ENCODE assay signal across 8 cellular contexts in genomic region chr19:18274303-18274775, GRCh38. TPM values are rescaled to one million over a fixed set of nuclear protein-coding genes. Genes with fewer than 3 reads are reported as not detected.
DNase-seq lines count a peak whose midpoint lies in the region; ATAC-seq, FAIRE-seq and TF ChIP-seq lines count a peak whose summit lies in the region.

Gene IQCN, minus strand, starts transcription at chr19:18274452. Its CDS starts 4,974 bp downstream, at chr19:18269478.

- DNase-seq in CD8-positive, alpha-beta memory T cell, result peak in 3 of 5 donors; percentile 17 to 75 (median 58)
- DNase-seq in RPMI7951 (ENCODE audit: low read depth) (peak; percentile 72), endothelial cell of umbilical vein (ENCODE audit: low read depth, low spot score) (no peak), osteoblast (ENCODE audit: insufficient read length, low spot score, missing footprints) (peak; percentile 73), ACHN (no peak), neural progenitor cell (ENCODE audit: low spot score) (no peak)

- TF ChIP-seq CTCF in endothelial cell of umbilical vein (IDR thresholded peaks at IDR 0.05; ENCODE audit: extremely low read depth in 1 of 2, insufficient read depth in 1 of 2, low read depth in 1 of 2, low read length in 2 of 2) (no peak), osteoblast (IDR thresholded peaks at IDR 0.05; ENCODE audit: extremely low read depth, low read depth, low read length) (no peak), neural progenitor cell (IDR thresholded peaks at IDR 0.05) (no peak)

- peak within 1 kb of the TSS; percentile 2 for H3K27ac ChIP-seq in CD8-positive, alpha-beta memory T cell (ENCODE audit: low read depth, low read length)
- no peak within 1 kb of the TSS for H3K27ac ChIP-seq in endothelial cell of umbilical vein (ENCODE audit: insufficient read depth, low read depth, low read length)
- peak within 1 kb of the TSS; percentile 84 for H3K27ac ChIP-seq in osteoblast (ENCODE audit: low read depth, low read length)
- H3K27ac ChIP-seq in neural progenitor cell, result no peak within 1 kb of the TSS

- peaks cover 26 to 46% (median 35%) of the 10 kb centered on the region in 3 donors for H3K4me1 Mint-ChIP-seq in CD8-positive, alpha-beta memory T cell
- H3K4me1 Mint-ChIP-seq in neural progenitor cell, result peaks cover 19% of the 10 kb centered on the region

- H3K4me1 ChIP-seq in CD8-positive, alpha-beta memory T cell (ENCODE audit: insufficient read depth, low read length), result peaks cover 38% of the 10 kb centered on the region
- H3K4me1 ChIP-seq in endothelial cell of umbilical vein (ENCODE audit: control insufficient read depth, extremely low read depth, insufficient read depth, low read length) (peaks cover 22% of the 10 kb centered on the region), osteoblast (ENCODE audit: insufficient read depth, low read length) (peaks cover 35% of the 10 kb centered on the region), neural progenitor cell (no peaks in the 10 kb centered on the region)

- no peak within 1 kb of the TSS for H3K4me3 ChIP-seq in CD8-positive, alpha-beta memory T cell (ENCODE audit: low read length)
- H3K4me3 ChIP-seq in endothelial cell of umbilical vein (replicated peaks in 1 of 3; ENCODE audit: insufficient read depth in 1 of 3, low read depth in 1 of 3, low read length in 3 of 3) (no peak within 1 kb of the TSS), osteoblast (ENCODE audit: insufficient read depth, low read length) (peak within 1 kb of the TSS; percentile 32), neural progenitor cell (no peak within 1 kb of the TSS)

- H3K79me2 ChIP-seq in endothelial cell of umbilical vein (ENCODE audit: control insufficient read depth, insufficient read depth, low read length) (peaks cover 15% of the 10 kb centered on the region), osteoblast (ENCODE audit: insufficient read depth, low read length) (peaks cover 56% of the 10 kb centered on the region), neural progenitor cell (ENCODE audit: low read depth) (peaks cover 38% of the 10 kb centered on the region)

- dilution Hi-C loops in endothelial cell of umbilical vein (cut with MboI; ENCODE audit: extremely low pct_ligation_motif_present, low sequenced_read_pairs), result no loop called here

- H4K20me1 ChIP-seq in endothelial cell of umbilical vein (replicated peaks; ENCODE audit: control insufficient read depth, extremely low read depth, insufficient read depth, low read length) (peaks cover 5% of the 10 kb centered on the region), osteoblast (ENCODE audit: insufficient read depth, low read length) (peaks cover 54% of the 10 kb centered on the region), neural progenitor cell (ENCODE audit: low read depth) (peaks cover 66% of the 10 kb centered on the region)

- H3K9me1 ChIP-seq in endothelial cell of umbilical vein (replicated peaks; ENCODE audit: control insufficient read depth, extremely low read depth, insufficient read depth, low read length), result no peaks in the 10 kb centered on the region

- peaks cover 0 to 42% of the 10 kb centered on the region in 2 donors for H3K27me3 Mint-ChIP-seq in CD8-positive, alpha-beta memory T cell
- peaks cover 12% of the 10 kb centered on the region for H3K27me3 Mint-ChIP-seq in neural progenitor cell (ENCODE audit: insufficient read depth, low read depth)

- POLR2A ChIA-PET in CD8-positive, alpha-beta memory T cell (lab: Charles Lee), result no interaction called here
- POLR2A ChIA-PET in endothelial cell of umbilical vein (lab: Charles Lee), result interaction anchor here (1.5 to 1.7 kb wide), 2 partner anchors 54 to 111 kb away, joined by 4 to 6 read pairs; partner anchors contain the start of gene GDF15

- no peak for TF ChIP-seq POLR2A in endothelial cell of umbilical vein (IDR thresholded peaks at IDR 0.05; ENCODE audit: low read depth, low read length)

- peak within 1 kb of the TSS in 6 of 7 donors; percentile 37 to 88 (median 54) for H3K4me3 Mint-ChIP-seq in CD8-positive, alpha-beta memory T cell
- H3K4me3 Mint-ChIP-seq in neural progenitor cell, result no peak within 1 kb of the TSS

- peaks cover 19% of the 10 kb centered on the region for H3F3A ChIP-seq in neural progenitor cell (ENCODE audit: low read depth)

- H2AFZ ChIP-seq in endothelial cell of umbilical vein (ENCODE audit: low read depth, low read length) (no peak within 1 kb of the TSS), osteoblast (ENCODE audit: low read length) (no peak within 1 kb of the TSS), neural progenitor cell (replicated peaks) (no peak within 1 kb of the TSS)

- H3K9ac ChIP-seq in endothelial cell of umbilical vein (replicated peaks; ENCODE audit: extremely low read depth, insufficient read depth, low read length) (no peak within 1 kb of the TSS), neural progenitor cell (no peak within 1 kb of the TSS)

- H3K27ac Mint-ChIP-seq in CD8-positive, alpha-beta memory T cell, result peak within 1 kb of the TSS in 7 of 8 donors; percentile 48 to 99 (median 81)
- no peak within 1 kb of the TSS for H3K27ac Mint-ChIP-seq in neural progenitor cell

- ATAC-seq in HG03095 (IDR thresholded peaks at IDR 0.05; ENCODE audit: unreplicated experiment), result no peak
- no peak for ATAC-seq in GM21367 (IDR thresholded peaks at IDR 0.05; ENCODE audit: unreplicated experiment)

- in situ Hi-C loops in ACHN (cut with HindIII; ENCODE audit: low pct_ligation_motif_present, low pct_unique_long_range_greater_than_20kb, low sequenced_read_pairs), result no loop called here

- peaks cover 2 to 37% (median 4%) of the 10 kb centered on the region in 3 donors for H3K36me3 Mint-ChIP-seq in CD8-positive, alpha-beta memory T cell
- peaks cover 7% of the 10 kb centered on the region for H3K36me3 Mint-ChIP-seq in neural progenitor cell

- no peaks in the 10 kb centered on the region for H3K27me3 ChIP-seq in CD8-positive, alpha-beta memory T cell (ENCODE audit: insufficient read depth, low read length, poor library complexity, severe bottlenecking)
- H3K27me3 ChIP-seq in endothelial cell of umbilical vein (ENCODE audit: control insufficient read depth in 2 of 2, insufficient read depth in 2 of 2, low read length in 2 of 2) (no peaks in the 10 kb centered on the region), osteoblast (ENCODE audit: insufficient read depth, low read length) (no peaks in the 10 kb centered on the region), neural progenitor cell (no peaks in the 10 kb centered on the region)

- H3K9me3 ChIP-seq in CD8-positive, alpha-beta memory T cell (ENCODE audit: low read length), result no peaks in the 10 kb centered on the region
- no peaks in the 10 kb centered on the region for H3K9me3 ChIP-seq in endothelial cell of umbilical vein (replicated peaks; ENCODE audit: control insufficient read depth, insufficient read depth, low read length)
- H3K9me3 ChIP-seq in osteoblast (ENCODE audit: low read depth, low read length), result no peaks in the 10 kb centered on the region
- H3K9me3 ChIP-seq in neural progenitor cell (ENCODE audit: low read depth), result no peaks in the 10 kb centered on the region

- CTCF ChIA-PET in CD8-positive, alpha-beta memory T cell (lab: Charles Lee), result interaction anchor here (9.7 to 15.5 kb wide), 2 partner anchors 42 to 59 kb away, joined by 299 to 436 read pairs; partner anchors contain the start of genes LSM4 and PGPEP1
- CTCF ChIA-PET in endothelial cell of umbilical vein (lab: Charles Lee), result interaction anchor here (1.0 to 3.8 kb wide), 5 partner anchors 52 to 136 kb away, joined by 3 to 38 read pairs (median 6); no protein-coding TSS in a partner anchor

- no TSS peak for BruUV-seq in endothelial cell of umbilical vein (replicated peaks; lab: Mats Ljungman, UMichigan)

- H3K36me3 ChIP-seq in CD8-positive, alpha-beta memory T cell (ENCODE audit: insufficient read depth, low read length), result peaks cover 14% of the 10 kb centered on the region
- peaks cover 0 to 2% of the 10 kb centered on the region in 2 experiments for H3K36me3 ChIP-seq in endothelial cell of umbilical vein (ENCODE audit: control insufficient read depth in 2 of 2, extremely low read depth in 1 of 2, insufficient read depth in 2 of 2, low read length in 2 of 2)
- peaks cover 14% of the 10 kb centered on the region for H3K36me3 ChIP-seq in osteoblast (ENCODE audit: insufficient read depth, low read length)
- no peaks in the 10 kb centered on the region for H3K36me3 ChIP-seq in neural progenitor cell

- peaks cover 0 to 2% (median 0%) of the 10 kb centered on the region in 5 donors for H3K9me3 Mint-ChIP-seq in CD8-positive, alpha-beta memory T cell
- no peaks in the 10 kb centered on the region for H3K9me3 Mint-ChIP-seq in neural progenitor cell

- H3K4me2 ChIP-seq in endothelial cell of umbilical vein (ENCODE audit: insufficient read depth, low read length) (peak within 1 kb of the TSS; percentile 40), osteoblast (ENCODE audit: insufficient read depth, low read length) (peak within 1 kb of the TSS; percentile 66), neural progenitor cell (no peak within 1 kb of the TSS)

- FAIRE-seq in endothelial cell of umbilical vein (lab: Jason Lieb, UNC), result no peak

- intact Hi-C loops in endothelial cell of umbilical vein (cut with micrococcal nuclease), result no loop called here

TF ChIP-seq in endothelial cell of umbilical vein, 7 proteins besides CTCF, POLR2A, EP300 and RAD21 (continues in another document):
- TF ChIP-seq EZH2 (IDR thresholded peaks at IDR 0.05; ENCODE audit: borderline replicate concordance, low read depth, low read length, severe bottlenecking) (no peak), JUN (IDR thresholded peaks at IDR 0.05; ENCODE audit: borderline replicate concordance, insufficient read depth, insufficient read length, low read depth) (no peak), POLR2AphosphoS5 (IDR thresholded peaks at IDR 0.05; ENCODE audit: insufficient read depth, low read depth, low read length) (no peak), FOS (IDR thresholded peaks at IDR 0.05; ENCODE audit: borderline replicate concordance, insufficient read depth, low read length) (no peak), MAX (IDR thresholded peaks at IDR 0.05; ENCODE audit: insufficient read depth, insufficient read length) (no peak)

RNA-seq across cellular contexts. Expression of gene IQCN, which starts in this region (rescaled TPM):
- 1 to 10 TPM; 1.3 TPM for total RNA-seq in CD8-positive, alpha-beta memory T cell
- polyA plus RNA-seq in CD8-positive, alpha-beta memory T cell, result 0.31 TPM
- total RNA-seq in RPMI7951 (2014; rRNA removed; shearing (Covaris generic)), result 0.29 and 0.36 TPM in 2 replicates
- total RNA-seq in endothelial cell of umbilical vein (2.2 and 3.0 TPM in 2 replicates), osteoblast (2.5 and 3.5 TPM in 2 replicates), neural progenitor cell (ENCODE audit: low replicate concordance) (0.11 and 1.4 TPM in 2 replicates)
- 1.5 and 2.1 TPM in 2 replicates for polyA plus RNA-seq in endothelial cell of umbilical vein
- polyA plus RNA-seq in endothelial cell of umbilical vein (2011; cell fraction: cytosol; rRNA removed), result 0.31 and 0.68 TPM in 2 replicates
- 5.8 and 9.5 TPM in 2 replicates for polyA plus RNA-seq in endothelial cell of umbilical vein (2011; cell fraction: nucleus; rRNA removed)
- 0.27 and 0.31 TPM in 2 replicates for polyA plus RNA-seq in endothelial cell of umbilical vein (2012)
- 2.5 and 3.3 TPM in 2 replicates for polyA minus RNA-seq in endothelial cell of umbilical vein
- polyA minus RNA-seq in endothelial cell of umbilical vein (2011; cell fraction: cytosol; rRNA and poly(A)+ RNA removed), result 0.20 TPM
- polyA minus RNA-seq in endothelial cell of umbilical vein (2011; cell fraction: nucleus; rRNA and poly(A)+ RNA removed), result 4.6 and 5.6 TPM in 2 replicates

Comparison
In these comparisons a context has a peak if more than half of its experiments do, and no peak if none do; other contexts are left out.
1. Peak in DNase-seq in RPMI7951; RNA of the gene not detected or under 1 TPM.
2. DNase-seq: peak in CD8-positive, alpha-beta memory T cell (3 of 5) and osteoblast (single experiment); none in endothelial cell of umbilical vein (single experiment), ACHN (single experiment) and neural progenitor cell (single experiment).
3. H3K27ac ChIP-seq: peak in CD8-positive, alpha-beta memory T cell (single experiment) and osteoblast (single experiment); none in endothelial cell of umbilical vein (single experiment) and neural progenitor cell (single experiment).